8 cellular contexts compared by ENCODE assay signal in the genomic region with DNA sequence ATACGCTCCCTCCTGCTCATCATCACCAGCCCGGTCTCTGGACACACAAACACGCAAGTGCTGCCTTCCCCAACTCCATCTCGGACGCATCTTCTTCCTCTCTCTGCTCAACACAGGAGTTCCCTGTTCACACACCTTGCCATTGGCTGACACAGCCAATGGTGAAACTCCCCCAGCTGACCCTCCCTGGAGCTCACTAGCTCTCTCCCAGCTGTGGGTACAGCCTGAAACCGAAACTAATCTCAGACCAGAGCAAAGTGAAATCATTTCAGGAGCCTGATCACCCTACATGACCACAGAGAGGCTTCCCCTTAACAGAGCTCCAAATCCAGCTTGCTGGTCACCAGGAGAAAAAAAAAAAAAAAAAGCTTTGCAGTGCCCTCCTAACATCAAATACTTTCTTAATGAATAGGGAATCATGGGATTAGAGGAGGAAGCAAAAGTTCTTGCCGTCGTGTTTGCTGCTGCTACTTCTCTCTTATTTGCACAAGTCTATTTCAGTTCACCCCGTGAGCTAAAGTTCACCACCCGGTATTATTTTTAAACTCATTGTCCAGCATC. TPM values are rescaled to one million over a fixed set of nuclear protein-coding genes. Genes with fewer than 3 reads are reported as not detected.
DNase-seq lines count a peak whose midpoint lies in the region; ATAC-seq and TF ChIP-seq lines count a peak whose summit lies in the region.

No MANE protein-coding gene starts in this region.

- H3K4me1 ChIP-seq in GM23248 (ENCODE audit: insufficient read depth) (peaks cover 80% of the 10 kb centered on the region), upper lobe of right lung (peaks cover 62% of the 10 kb centered on the region)

- intact Hi-C loops in dorsolateral prefrontal cortex (cut with DNase I) (loop anchor here in 1 of 2 donors (5.0 kb wide), 1 partner anchor 35 kb away; no protein-coding TSS in a partner anchor), upper lobe of right lung (cut with DNase I) (no loop called here)

- H3K27me3 ChIP-seq in GM23248 (replicated peaks; ENCODE audit: insufficient read depth) = no peaks in the 10 kb centered on the region
- H3K27me3 ChIP-seq in dorsolateral prefrontal cortex = no peaks in the 10 kb centered on the region
- no peaks in the 10 kb centered on the region for H3K27me3 ChIP-seq in upper lobe of right lung

- H3K79me2 ChIP-seq in GM23248 (ENCODE audit: insufficient read depth) = peaks cover 57% of the 10 kb centered on the region

- H3K4me1 Mint-ChIP-seq in T-helper 17 cell (peaks cover 25% of the 10 kb centered on the region), mesothelial cell of epicardium (peaks cover 74% of the 10 kb centered on the region)

- 8% methylated on average over 10 of the region's 10 CpGs for WGBS in GM23248 (ENCODE audit: low coverage in 1 of 2, low lambda C conversion rate in 2 of 2, missing lambda C conversion rate in 2 of 2), 2 experiments

- H3K9ac ChIP-seq in GM23248 = peak overlapping the region; percentile 72

- in situ Hi-C loops in GM23248 (cut with MboI) = no loop called here

- peaks cover 3% of the 10 kb centered on the region for H3K36me3 Mint-ChIP-seq in T-helper 17 cell (ENCODE audit: low read depth)
- no peaks in the 10 kb centered on the region for H3K36me3 Mint-ChIP-seq in mesothelial cell of epicardium

- peaks cover 81% of the 10 kb centered on the region for H3F3A ChIP-seq in GM23248 (ENCODE audit: insufficient read depth)

- no peaks in the 10 kb centered on the region for H3K9me3 Mint-ChIP-seq in mesothelial cell of epicardium

- H3K27ac Mint-ChIP-seq in T-helper 17 cell (peak overlapping the region; percentile 98), mesothelial cell of epicardium (peak overlapping the region; percentile 91)

- peak overlapping the region; percentile 74 for H3K4me3 ChIP-seq in GM23248
- peak overlapping the region; percentile 17 to 67 (median 51) for H3K4me3 ChIP-seq in dorsolateral prefrontal cortex
- H3K4me3 ChIP-seq in upper lobe of right lung = peak overlapping the region; percentile 43

- peak overlapping the region; percentile 79 for H3K27ac ChIP-seq in GM23248
- H3K27ac ChIP-seq in dorsolateral prefrontal cortex = peak overlapping the region; percentile 50 to 100 (median 92)
- H3K27ac ChIP-seq in upper lobe of right lung = peak overlapping the region; percentile 80

- peak overlapping the region; percentile 60 for H2AFZ ChIP-seq in GM23248

- H3K9me2 ChIP-seq in GM23248 (ENCODE audit: insufficient read depth) = no peaks in the 10 kb centered on the region

- H3K36me3 ChIP-seq in GM23248 (ENCODE audit: low read depth) = no peaks in the 10 kb centered on the region
- H3K36me3 ChIP-seq in upper lobe of right lung = no peaks in the 10 kb centered on the region

- H3K27me3 Mint-ChIP-seq in T-helper 17 cell (peaks cover 31% of the 10 kb centered on the region), mesothelial cell of epicardium (ENCODE audit: low read depth) (no peaks in the 10 kb centered on the region)

- DNase-seq in NCI-H2227 (lab: John Stamatoyannopoulos, UW; ENCODE audit: unreplicated experiment) (peak; percentile 23), NCI-H2227 treated with DMSO at 0.1 percent for 48 hours (lab: John Stamatoyannopoulos, UW) (no peak), GM23248 (peak; percentile 82), KG1 (lab: John Stamatoyannopoulos, UW) (peak; percentile 18), T-helper 17 cell (no peak), dorsolateral prefrontal cortex (peak in 1 of 10 donors; percentile 52), mesothelial cell of epicardium (ENCODE audit: low spot score in 2 of 2, unreplicated experiment in 2 of 2) (no peak), upper lobe of right lung (peak; percentile 77)

- peak overlapping the region; percentile 99 for H3K4me2 ChIP-seq in GM23248 (ENCODE audit: unreplicated experiment)

- H4K20me1 ChIP-seq in GM23248 (ENCODE audit: insufficient read depth) = no peaks in the 10 kb centered on the region

- TF ChIP-seq CTCF in dorsolateral prefrontal cortex (IDR thresholded peaks at IDR 0.05 in 54 of 56, conservative IDR thresholded peaks at IDR 0.05 in 2 of 56; ENCODE audit: low read depth in 1 of 56, partially characterized antibody in 56 of 56) = peak in 1 of 56 donors; percentile 12
- no peak for TF ChIP-seq CTCF in mesothelial cell of epicardium (IDR thresholded peaks at IDR 0.05; ENCODE audit: unreplicated experiment)
- TF ChIP-seq CTCF in upper lobe of right lung (IDR thresholded peaks at IDR 0.05) = no peak

- H3K4me3 Mint-ChIP-seq in T-helper 17 cell (peak overlapping the region; percentile 97), mesothelial cell of epicardium (peak overlapping the region; percentile 20)

- peak; percentile 85 for ATAC-seq in T-helper 17 cell
- peak; percentile 86 for ATAC-seq in upper lobe of right lung

- no peaks in the 10 kb centered on the region for H3K9me3 ChIP-seq in GM23248 (ENCODE audit: low read depth)
- no peaks in the 10 kb centered on the region for H3K9me3 ChIP-seq in T-helper 17 cell (ENCODE audit: control insufficient read depth, low read length, poor library complexity, severe bottlenecking)
- H3K9me3 ChIP-seq in upper lobe of right lung = no peaks in the 10 kb centered on the region

RNA-seq across cellular contexts. Expression of a gene that starts 8.3 kb away (rescaled TPM):
- 11.1 and 18.8 TPM in 2 replicates for total RNA-seq in GM23248 (2014; rRNA removed; shearing (Covaris generic))
- 13.6 and 15.5 TPM in 2 replicates for polyA plus RNA-seq in GM23248 (2016; fragmentation: Nextera tagmentation; extraction: Ambion mirVana)
- total RNA-seq in T-helper 17 cell (under 1 TPM; 0.21 to 0.82 TPM), dorsolateral prefrontal cortex (100 to 1,000 TPM in 1 of 120 experiments, 10 to 100 TPM in 119; 17.3 to 105 (median 33.6) TPM), mesothelial cell of epicardium (37.0 to 38.7 TPM (median 37.8 TPM) in 3 replicates), upper lobe of right lung (41.9 TPM)

RNA-seq across cellular contexts. Expression of a gene that starts 41.2 kb away (rescaled TPM):
- total RNA-seq in GM23248 (2014; rRNA removed; shearing (Covaris generic)) = 45.5 and 51.9 TPM in 2 replicates
- polyA plus RNA-seq in GM23248 (2016; fragmentation: Nextera tagmentation; extraction: Ambion mirVana) = 30.5 and 32.2 TPM in 2 replicates
- total RNA-seq in T-helper 17 cell (10 to 100 TPM; 41.7 to 48.7 TPM), dorsolateral prefrontal cortex (100 to 1,000 TPM in 1 of 120 experiments, 10 to 100 TPM in 119; 29.6 to 117 (median 50.6) TPM), mesothelial cell of epicardium (80.6 to 84.9 TPM (median 82.5 TPM) in 3 replicates), upper lobe of right lung (77.1 TPM)

Comparison
In these comparisons a context has a peak if more than half of its experiments do, and no peak if none do; other contexts are left out.
1. DNase-seq: peak in NCI-H2227 (single experiment), GM23248 (single experiment), KG1 (single experiment) and upper lobe of right lung (single experiment); none in NCI-H2227 treated with DMSO at 0.1 percent for 48 hours (single experiment), T-helper 17 cell (0 of 3) and mesothelial cell of epicardium (0 of 2).
2. Peak in every context shown above with its lines, with median percentiles within 50 percentile points of each other: H3K27ac ChIP-seq and H3K4me3 ChIP-seq.